Comparison of ENCODE assay signal across 11 cellular contexts in the genomic region with DNA sequence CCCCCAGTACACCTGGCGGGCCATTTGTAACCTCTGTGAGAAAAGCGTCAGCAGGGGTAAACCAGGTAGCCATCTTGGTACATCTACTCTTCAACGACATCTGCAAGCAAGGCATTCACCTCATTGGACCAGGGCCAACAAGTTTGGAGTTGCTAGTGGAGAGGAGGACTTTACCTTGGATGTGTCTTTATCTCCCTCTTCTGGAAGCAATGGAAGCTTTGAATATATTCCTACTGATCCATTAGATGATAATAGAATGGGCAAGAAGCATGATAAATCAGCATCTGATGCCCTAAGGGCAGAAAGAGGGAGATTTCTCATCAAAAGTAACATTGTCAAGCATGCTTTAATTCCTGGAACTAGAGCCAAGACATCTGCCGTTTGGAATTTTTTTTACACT. TPM values are rescaled to one million over a fixed set of nuclear protein-coding genes. Genes with fewer than 3 reads are reported as not detected.
A peak's percentile ranks its signal among the peaks of the same experiment; 100 is the strongest.
DNase-seq lines count a peak whose midpoint lies in the region; ATAC-seq and TF ChIP-seq lines count a peak whose summit lies in the region.
"Had no signal": no experiment of that assay in that cellular context is flagged by ENCODE, and none has a peak within 500 bp of the region (broad histone marks: within the 10 kb centered on the region; RNA-seq: fewer than 3 reads in every experiment).

No MANE protein-coding gene starts in this region.

- peaks cover 4% of the 10 kb centered on the region for H3K9me3 Mint-ChIP-seq in activated naive CD8-positive, alpha-beta T cell treated with anti-CD3 and anti-CD28 coated beads, Interleukin-2, amount 10 ng/mL, durations not matched to agents 7 days and 5 days
- H3K9me3 Mint-ChIP-seq in naive thymus-derived CD4-positive, alpha-beta T cell, result peaks cover 0 to 2% (median 0%) of the 10 kb centered on the region in 11 donors

- H3K79me2 ChIP-seq in GM23248 (ENCODE audit: insufficient read depth), result peaks cover 71% of the 10 kb centered on the region

- peak; percentile 26; the same call in 1 of the 2 replicates for TF ChIP-seq CTCF in BJ (IDR thresholded peaks at IDR 0.05; ENCODE audit: insufficient read depth, low read depth, low read length)
- no peak for TF ChIP-seq CTCF in prostate gland (IDR thresholded peaks at IDR 0.05)

- POLR2A ChIA-PET in BJ (lab: Charles Lee), result interaction anchor here (1.0 kb wide), 1 partner anchor 9 kb away, joined by 6 read pairs; no protein-coding TSS in a partner anchor
- POLR2A ChIA-PET in activated naive CD8-positive, alpha-beta T cell treated with anti-CD3 and anti-CD28 coated beads, Interleukin-2, amount 10 ng/mL, durations not matched to agents 7 days and 5 days (lab: Charles Lee), result interaction anchor here (0.5 kb wide), 1 partner anchor 27 kb away, joined by 7 read pairs; no protein-coding TSS in a partner anchor
- POLR2A ChIA-PET in naive thymus-derived CD4-positive, alpha-beta T cell (lab: Charles Lee), result interaction anchor here (1.2 kb wide), 1 partner anchor 10 kb away, joined by 3 read pairs; no protein-coding TSS in a partner anchor

- no peak overlapping the region for H2AFZ ChIP-seq in GM23248

- H3K27me3 ChIP-seq in BJ (ENCODE audit: control insufficient read depth, insufficient read depth, low read length), result no peaks in the 10 kb centered on the region
- H3K27me3 ChIP-seq in GM23248 (replicated peaks; ENCODE audit: insufficient read depth), result no peaks in the 10 kb centered on the region
- no peaks in the 10 kb centered on the region for H3K27me3 ChIP-seq in naive thymus-derived CD4-positive, alpha-beta T cell (ENCODE audit: control insufficient read depth in 2 of 2, insufficient read depth in 2 of 2, low read length in 2 of 2)
- H3K27me3 ChIP-seq in prostate gland (replicated peaks; ENCODE audit: insufficient read depth), result no peaks in the 10 kb centered on the region

- intact Hi-C loops in naive thymus-derived CD4-positive, alpha-beta T cell (cut with micrococcal nuclease), result loop anchor here (2.0 to 10.0 kb wide), 6 partner anchors 473 to 1414 kb away; a partner anchor contains a TSS
- intact Hi-C loops in prostate gland (cut with DNase I), result no loop called here

- H4K20me1 ChIP-seq in GM23248 (ENCODE audit: insufficient read depth), result peaks cover 31% of the 10 kb centered on the region

- CTCF ChIA-PET in BJ (lab: Yijun Ruan, JAX), result no interaction called here
- CTCF ChIA-PET in naive thymus-derived CD4-positive, alpha-beta T cell (lab: Charles Lee), result no interaction called here

- H3K9me2 ChIP-seq in GM23248 (ENCODE audit: insufficient read depth), result no peaks in the 10 kb centered on the region

- TF ChIP-seq POLR2A in prostate gland (IDR thresholded peaks at IDR 0.05), result no peak

- H3K27me3 Mint-ChIP-seq in activated naive CD8-positive, alpha-beta T cell treated with anti-CD3 and anti-CD28 coated beads, Interleukin-2, amount 10 ng/mL, durations not matched to agents 7 days and 5 days, result no peaks in the 10 kb centered on the region
- no peaks in the 10 kb centered on the region for H3K27me3 Mint-ChIP-seq in naive thymus-derived CD4-positive, alpha-beta T cell

- WGBS in GM23248 (ENCODE audit: low coverage in 1 of 2, low lambda C conversion rate in 2 of 2, missing lambda C conversion rate in 2 of 2), 2 experiments, result 48 to 49% methylated on average over 4 of the region's 4 CpGs
- WGBS in prostate gland, result 63% methylated on average over 4 of the region's 4 CpGs

- H3K27ac ChIP-seq in GM23248 (no peak overlapping the region), prostate gland (no peak overlapping the region)
- no peak overlapping the region for H3K27ac ChIP-seq in naive thymus-derived CD4-positive, alpha-beta T cell (ENCODE audit: low read depth, low read length)

- peak overlapping the region; percentile 98 for H3K4me2 ChIP-seq in GM23248 (ENCODE audit: unreplicated experiment)

- H3K4me1 Mint-ChIP-seq in activated naive CD8-positive, alpha-beta T cell treated with anti-CD3 and anti-CD28 coated beads, Interleukin-2, amount 10 ng/mL, durations not matched to agents 7 days and 5 days, result peaks cover 43% of the 10 kb centered on the region
- peaks cover 18 to 78% (median 69%) of the 10 kb centered on the region in 7 donors for H3K4me1 Mint-ChIP-seq in naive thymus-derived CD4-positive, alpha-beta T cell

- no peak for DNase-seq in BJ (ENCODE audit: low read depth)
- DNase-seq in GM23248, result peak; percentile 40
- no peak for DNase-seq in activated naive CD8-positive, alpha-beta T cell treated with anti-CD3 and anti-CD28 coated beads, Interleukin-2, amount 10 ng/mL, durations not matched to agents 7 days and 5 days
- DNase-seq in naive thymus-derived CD4-positive, alpha-beta T cell, result no peak
- DNase-seq in prostate gland (ENCODE audit: low spot score), result no peak
- DNase-seq in NCI-H510A (lab: John Stamatoyannopoulos, UW), result no peak
- DNase-seq: effector CD4-positive, alpha-beta T cell; SIG-M5 had no signal

- H3K4me1 ChIP-seq in GM23248 (ENCODE audit: insufficient read depth) (peaks cover 56% of the 10 kb centered on the region), prostate gland (replicated peaks) (peaks cover 10% of the 10 kb centered on the region)
- peaks cover 35 to 44% of the 10 kb centered on the region in 2 donors for H3K4me1 ChIP-seq in naive thymus-derived CD4-positive, alpha-beta T cell (ENCODE audit: control insufficient read depth in 2 of 2, insufficient read depth in 2 of 2, low read length in 2 of 2)

- H3K36me3 ChIP-seq in BJ (ENCODE audit: control insufficient read depth, insufficient read depth, low read length) (peaks cover 3% of the 10 kb centered on the region; the same call in 1 of the 2 replicates), GM23248 (ENCODE audit: low read depth) (peaks cover 29% of the 10 kb centered on the region), prostate gland (no peaks in the 10 kb centered on the region)
- peaks cover 0 to 13% (median 0%) of the 10 kb centered on the region in 3 experiments for H3K36me3 ChIP-seq in naive thymus-derived CD4-positive, alpha-beta T cell (ENCODE audit: control insufficient read depth in 2 of 3, insufficient read depth in 3 of 3, low read length in 3 of 3)

- H3K27ac Mint-ChIP-seq in activated naive CD8-positive, alpha-beta T cell treated with anti-CD3 and anti-CD28 coated beads, Interleukin-2, amount 10 ng/mL, durations not matched to agents 7 days and 5 days, result no peak overlapping the region
- H3K27ac Mint-ChIP-seq in naive thymus-derived CD4-positive, alpha-beta T cell, result peak overlapping the region in 7 of 9 donors; percentile 8 to 91 (median 59)

- in situ Hi-C loops in GM23248 (cut with MboI), result no loop called here

- H3F3A ChIP-seq in GM23248 (ENCODE audit: insufficient read depth), result peaks cover 22% of the 10 kb centered on the region

- H3K4me3 Mint-ChIP-seq in activated naive CD8-positive, alpha-beta T cell treated with anti-CD3 and anti-CD28 coated beads, Interleukin-2, amount 10 ng/mL, durations not matched to agents 7 days and 5 days, result peak overlapping the region; percentile 99
- H3K4me3 Mint-ChIP-seq in naive thymus-derived CD4-positive, alpha-beta T cell, result peak overlapping the region; percentile 19 to 98 (median 94)

- no peaks in the 10 kb centered on the region for H3K9me3 ChIP-seq in GM23248 (ENCODE audit: low read depth)
- H3K9me3 ChIP-seq in naive thymus-derived CD4-positive, alpha-beta T cell (ENCODE audit: control insufficient read depth in 2 of 3, low read length in 3 of 3), result no peaks in the 10 kb centered on the region
- no peaks in the 10 kb centered on the region for H3K9me3 ChIP-seq in prostate gland

- ATAC-seq in activated naive CD8-positive, alpha-beta T cell treated with anti-CD3 and anti-CD28 coated beads, Interleukin-2, amount 10 ng/mL, durations not matched to agents 7 days and 5 days (ENCODE audit: low read depth), result no peak
- ATAC-seq in naive thymus-derived CD4-positive, alpha-beta T cell, result no peak
- ATAC-seq in GM21526 (IDR thresholded peaks at IDR 0.05; ENCODE audit: low FRiP score, unreplicated experiment), result no peak
- no peak for ATAC-seq in HG02623 (IDR thresholded peaks at IDR 0.05; ENCODE audit: unreplicated experiment)

- H3K9ac ChIP-seq in GM23248, result no peak overlapping the region

- H3K4me3 ChIP-seq in BJ (ENCODE audit: low read depth, low read length) (no peak overlapping the region), GM23248 (peak overlapping the region; percentile 99), prostate gland (no peak overlapping the region)
- no peak overlapping the region for H3K4me3 ChIP-seq in naive thymus-derived CD4-positive, alpha-beta T cell (ENCODE audit: low read length)

- H3K36me3 Mint-ChIP-seq in activated naive CD8-positive, alpha-beta T cell treated with anti-CD3 and anti-CD28 coated beads, Interleukin-2, amount 10 ng/mL, durations not matched to agents 7 days and 5 days, result peaks cover 48% of the 10 kb centered on the region
- peaks cover 4 to 37% (median 34%) of the 10 kb centered on the region in 5 donors for H3K36me3 Mint-ChIP-seq in naive thymus-derived CD4-positive, alpha-beta T cell

RNA-seq across cellular contexts. Expression of a gene that starts 2.5 kb away (rescaled TPM):
- polyA plus RNA-seq in BJ (2011; rRNA removed) (12.6 and 23.3 TPM in 2 replicates), GM23248 (2016; fragmentation: Nextera tagmentation; extraction: Ambion mirVana) (1.7 and 3.3 TPM in 2 replicates)
- 26.9 and 29.4 TPM in 2 replicates for polyA minus RNA-seq in BJ (2011; rRNA and poly(A)+ RNA removed)
- total RNA-seq in GM23248 (2014; rRNA removed; shearing (Covaris generic)), result 14.3 and 28.7 TPM in 2 replicates
- 10 to 100 TPM; 20.7 to 21.8 TPM for total RNA-seq in activated naive CD8-positive, alpha-beta T cell treated with anti-CD3 and anti-CD28 coated beads, Interleukin-2, amount 10 ng/mL, durations not matched to agents 7 days and 5 days
- total RNA-seq in naive thymus-derived CD4-positive, alpha-beta T cell, result 10 to 100 TPM; 23.8 to 36.1 (median 31.9) TPM
- polyA plus RNA-seq in naive thymus-derived CD4-positive, alpha-beta T cell, result 1 to 10 TPM; 1.1 to 2.2 TPM
- 10 to 100 TPM in 1 of 2 donors, 1 to 10 TPM in 1; 5.8 to 27.6 TPM for total RNA-seq in prostate gland

RNA-seq across cellular contexts. Expression of a gene that starts 2.5 kb away (rescaled TPM):
- 55.2 and 76.3 TPM in 2 replicates for polyA plus RNA-seq in BJ (2011; rRNA removed)
- 36.7 and 64.9 TPM in 2 replicates for polyA minus RNA-seq in BJ (2011; rRNA and poly(A)+ RNA removed)
- 73.3 and 81.6 TPM in 2 replicates for total RNA-seq in GM23248 (2014; rRNA removed; shearing (Covaris generic))
- 31.3 and 35.9 TPM in 2 replicates for polyA plus RNA-seq in GM23248 (2016; fragmentation: Nextera tagmentation; extraction: Ambion mirVana)
- 100 to 1,000 TPM; 111 to 114 TPM for total RNA-seq in activated naive CD8-positive, alpha-beta T cell treated with anti-CD3 and anti-CD28 coated beads, Interleukin-2, amount 10 ng/mL, durations not matched to agents 7 days and 5 days
- total RNA-seq in naive thymus-derived CD4-positive, alpha-beta T cell, result 100 to 1,000 TPM in 2 of 5 experiments, 10 to 100 TPM in 3; 70.9 to 138 (median 91.6) TPM
- polyA plus RNA-seq in naive thymus-derived CD4-positive, alpha-beta T cell, result 10 to 100 TPM; 58.0 to 67.7 TPM
- 100 to 1,000 TPM in 1 of 2 donors, 10 to 100 TPM in 1; 88.3 to 111 TPM for total RNA-seq in prostate gland

RNA-seq across cellular contexts. Expression of a gene that starts 33.0 kb away (rescaled TPM):
- polyA plus RNA-seq in BJ (2011; rRNA removed) (0.02 TPM in 1 of 2 replicates, not detected in the other), GM23248 (2016; fragmentation: Nextera tagmentation; extraction: Ambion mirVana) (not detected in 2 replicates)
- not detected in 2 replicates for polyA minus RNA-seq in BJ (2011; rRNA and poly(A)+ RNA removed)
- 0.11 TPM in 1 of 2 replicates, not detected in the other for total RNA-seq in GM23248 (2014; rRNA removed; shearing (Covaris generic))
- 10 to 100 TPM; 26.3 to 28.4 TPM for total RNA-seq in activated naive CD8-positive, alpha-beta T cell treated with anti-CD3 and anti-CD28 coated beads, Interleukin-2, amount 10 ng/mL, durations not matched to agents 7 days and 5 days
- 10 to 100 TPM; 12.9 to 36.1 (median 18.6) TPM for total RNA-seq in naive thymus-derived CD4-positive, alpha-beta T cell
- 10 to 100 TPM; 16.5 to 38.6 TPM for polyA plus RNA-seq in naive thymus-derived CD4-positive, alpha-beta T cell
- under 1 TPM; 0.05 to 0.40 TPM for total RNA-seq in prostate gland
- total RNA-seq: LHCN-M2 had no signal

Comparison
In these comparisons a context has a peak if more than half of its experiments do, and no peak if none do; other contexts are left out.
1. RNA of a gene that starts 33.0 kb away (total RNA-seq): 26.3 to 28.4 TPM in activated naive CD8-positive, alpha-beta T cell treated with anti-CD3 and anti-CD28 coated beads, Interleukin-2, amount 10 ng/mL, durations not matched to agents 7 days and 5 days and 12.9 to 36.1 TPM in naive thymus-derived CD4-positive, alpha-beta T cell; 0.05 to 0.40 TPM in prostate gland and 0.11 TPM in GM23248; every median in the first group is over 4 times any median in the second.